Comparison of ENCODE assay signal across 8 cellular contexts in genomic region chr12:111686574-111687105, GRCh38. TPM values are rescaled to one million over a fixed set of nuclear protein-coding genes. Genes with fewer than 3 reads are reported as not detected.
DNase-seq lines count a peak whose midpoint lies in the region; ATAC-seq and TF ChIP-seq lines count a peak whose summit lies in the region.

No MANE protein-coding gene starts in this region.

- peaks cover 7% of the 10 kb centered on the region for H3K36me3 ChIP-seq in BE2C
- peaks cover 15% of the 10 kb centered on the region for H3K36me3 ChIP-seq in MG63
- peaks cover 0 to 19% (median 3%) of the 10 kb centered on the region in 3 experiments for H3K36me3 ChIP-seq in naive thymus-derived CD4-positive, alpha-beta T cell (ENCODE audit: control insufficient read depth in 2 of 3, insufficient read depth in 3 of 3, low read length in 3 of 3)

- POLR2A ChIA-PET in naive thymus-derived CD4-positive, alpha-beta T cell (lab: Charles Lee), result interaction anchor here (0.6 to 1.9 kb wide), 4 partner anchors 90 to 252 kb away, joined by 3 to 6 read pairs (median 3); partner anchors contain the start of gene MAPKAPK5

- no peaks in the 10 kb centered on the region for H3K9me3 ChIP-seq in BE2C
- no peaks in the 10 kb centered on the region for H3K9me3 ChIP-seq in MG63
- no peaks in the 10 kb centered on the region for H3K9me3 ChIP-seq in naive thymus-derived CD4-positive, alpha-beta T cell (ENCODE audit: control insufficient read depth in 2 of 3, low read length in 3 of 3)

- H3K4me3 ChIP-seq in BE2C (ENCODE audit: low read depth, low read length) (peak overlapping the region; percentile 93), MG63 (peak overlapping the region; percentile 79)
- H3K4me3 ChIP-seq in naive thymus-derived CD4-positive, alpha-beta T cell (ENCODE audit: low read length), result peak overlapping the region; percentile 90

- no peak for ATAC-seq in naive thymus-derived CD4-positive, alpha-beta T cell
- ATAC-seq in GM19395 (IDR thresholded peaks at IDR 0.05; ENCODE audit: unreplicated experiment), result no peak

- H3K27me3 ChIP-seq in BE2C, result no peaks in the 10 kb centered on the region
- H3K27me3 ChIP-seq in MG63, result no peaks in the 10 kb centered on the region
- H3K27me3 ChIP-seq in naive thymus-derived CD4-positive, alpha-beta T cell (ENCODE audit: control insufficient read depth in 2 of 2, insufficient read depth in 2 of 2, low read length in 2 of 2), result no peaks in the 10 kb centered on the region

- H3K27ac ChIP-seq in naive thymus-derived CD4-positive, alpha-beta T cell (ENCODE audit: low read depth, low read length), result peak overlapping the region; percentile 83

- H3K27ac Mint-ChIP-seq in naive thymus-derived CD4-positive, alpha-beta T cell, result peak overlapping the region; percentile 84 to 98 (median 96)

- peaks cover 0 to 7% (median 0%) of the 10 kb centered on the region in 11 donors for H3K9me3 Mint-ChIP-seq in naive thymus-derived CD4-positive, alpha-beta T cell

- H3K4me1 ChIP-seq in BE2C, result no peaks in the 10 kb centered on the region
- H3K4me1 ChIP-seq in naive thymus-derived CD4-positive, alpha-beta T cell (ENCODE audit: control insufficient read depth in 2 of 2, insufficient read depth in 2 of 2, low read length in 2 of 2), result peaks cover 17 to 18% of the 10 kb centered on the region in 2 donors

- DNase-seq in BE2C, result no peak
- no peak for DNase-seq in MG63
- DNase-seq in dermis blood vessel endothelial cell, result peak; percentile 12
- DNase-seq in naive thymus-derived CD4-positive, alpha-beta T cell, result peak in 4 of 9 donors; percentile 3 to 11 (median 7)
- no peak for DNase-seq in ureter (ENCODE audit: low spot score)
- no peak for DNase-seq in NCI-H446 (lab: John Stamatoyannopoulos, UW)
- DNase-seq in NCI-H146 (lab: John Stamatoyannopoulos, UW), result no peak

- H3K4me3 Mint-ChIP-seq in naive thymus-derived CD4-positive, alpha-beta T cell, result peak overlapping the region; percentile 90 to 98 (median 96)

- CTCF ChIA-PET in naive thymus-derived CD4-positive, alpha-beta T cell (lab: Charles Lee), result no interaction called here

- TF ChIP-seq CTCF in BE2C (IDR thresholded peaks at IDR 0.05; ENCODE audit: low read depth, low read length), result no peak

- peaks cover 0 to 2% (median 0%) of the 10 kb centered on the region in 5 donors for H3K27me3 Mint-ChIP-seq in naive thymus-derived CD4-positive, alpha-beta T cell

- peaks cover 28 to 57% (median 49%) of the 10 kb centered on the region in 7 donors for H3K4me1 Mint-ChIP-seq in naive thymus-derived CD4-positive, alpha-beta T cell

- intact Hi-C loops in naive thymus-derived CD4-positive, alpha-beta T cell (cut with micrococcal nuclease), result loop anchor here (1.0 to 10.0 kb wide), 7 partner anchors 87 to 728 kb away; partner anchors contain the start of genes ATXN2 (in 1 of the 2), ERP29 (in 1 of the 2), HECTD4 (in 1 of the 2) and MAPKAPK5 (in 1 of the 2)

- peaks cover 0 to 23% (median 11%) of the 10 kb centered on the region in 5 donors for H3K36me3 Mint-ChIP-seq in naive thymus-derived CD4-positive, alpha-beta T cell

RNA-seq across cellular contexts. Expression of gene ACAD10, which starts 0.8 kb away (rescaled TPM):
- polyA plus RNA-seq in BE2C (2012; ENCODE audit: insufficient read depth, insufficient read length, low read depth), result 24.9 TPM
- 7.4 and 17.3 TPM in 2 replicates for total RNA-seq in MG63 (2014; rRNA removed; shearing (Covaris generic); ENCODE audit: low replicate concordance)
- total RNA-seq in dermis blood vessel endothelial cell (8.0 and 8.7 TPM in 2 replicates), ureter (43.6 TPM)
- total RNA-seq in naive thymus-derived CD4-positive, alpha-beta T cell, result 10 to 100 TPM; 28.4 to 65.3 (median 36.0) TPM
- 10 to 100 TPM; 10.4 to 18.2 TPM for polyA plus RNA-seq in naive thymus-derived CD4-positive, alpha-beta T cell

RNA-seq across cellular contexts. Expression of gene BRAP, which starts 0.9 kb away (rescaled TPM):
- 15.5 TPM for polyA plus RNA-seq in BE2C (2012; ENCODE audit: insufficient read depth, insufficient read length, low read depth)
- total RNA-seq in MG63 (2014; rRNA removed; shearing (Covaris generic); ENCODE audit: low replicate concordance), result 11.0 and 12.4 TPM in 2 replicates
- 20.6 and 25.5 TPM in 2 replicates for total RNA-seq in dermis blood vessel endothelial cell
- 10 to 100 TPM; 19.5 to 25.5 (median 23.0) TPM for total RNA-seq in naive thymus-derived CD4-positive, alpha-beta T cell
- polyA plus RNA-seq in naive thymus-derived CD4-positive, alpha-beta T cell, result 10 to 100 TPM; 19.4 to 27.3 TPM
- total RNA-seq in ureter, result 20.7 TPM
